In the genomic region with DNA sequence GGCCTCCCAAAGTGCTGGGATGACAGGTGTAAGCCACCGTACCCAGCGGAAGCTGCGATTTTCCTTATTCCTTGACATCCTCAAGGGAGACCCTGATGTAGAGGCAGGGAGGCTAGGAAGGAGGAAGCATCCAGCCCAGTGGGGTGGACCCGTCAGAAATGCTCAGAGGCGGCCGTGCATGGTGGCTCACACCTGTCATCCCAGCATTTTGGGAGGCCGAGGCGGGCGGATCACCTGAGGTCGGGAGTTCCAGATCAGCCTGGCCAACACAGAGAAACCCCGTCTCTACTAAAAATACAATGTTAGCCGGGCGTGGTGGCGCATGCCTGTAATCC, we compare ENCODE assay signal across 19 cellular contexts. TPM values are rescaled to one million over a fixed set of nuclear protein-coding genes. Genes with fewer than 3 reads are reported as not detected.
"Had no signal": no experiment of that assay in that cellular context is flagged by ENCODE, and none has a peak within 500 bp of the region (broad histone marks: within the 10 kb centered on the region; RNA-seq: fewer than 3 reads in every experiment).

No MANE protein-coding gene starts in this region.

- H3K27ac ChIP-seq: tibial artery, VCaP had no signal

- H3K9me3 ChIP-seq: left lung, mucosa of descending colon, tibial artery had no signal

- FAIRE-seq: endometrium, small intestine, urothelium cell line had no signal

- H3K4me3 ChIP-seq: left lung, mucosa of descending colon, tibial artery had no signal

- H3K36me3 ChIP-seq: left lung, tibial artery had no signal

- DNase-seq: activated gamma-delta T cell; activated naive CD4-positive, alpha-beta T cell treated with anti-CD3 and anti-CD28 coated beads, Interleukin-2, amount 50 U/mL, for 16 hours; activated naive CD8-positive, alpha-beta T cell treated with anti-CD3 and anti-CD28 coated beads, Interleukin-2, amount 50 U/mL, for 24 hours; activated T-cell treated with anti-CD3 and anti-CD28 coated beads for 4 hours; cerebellar nuclear complex; effector CD4-positive, alpha-beta T cell; naive B cell; occipital lobe; stimulated activated CD4-positive, alpha-beta T cell treated with anti-CD3 and anti-CD28 coated beads, Interleukin-2, amount 100 ng/mL, for 24 hours; stimulated activated naive CD8-positive, alpha-beta T cell treated with anti-CD3 and anti-CD28 coated beads, Interleukin-15, amount 100 ng/mL, for 72 hours had no signal

- ATAC-seq: activated naive CD8-positive, alpha-beta T cell treated with anti-CD3 and anti-CD28 coated beads, Interleukin-2, amount 50 U/mL, for 24 hours had no signal

RNA-seq across cellular contexts. Expression of a gene that starts 11.6 kb away (rescaled TPM):
- total RNA-seq: epithelial cell of proximal tubule, kidney epithelial cell, occipital lobe had no signal

RNA-seq across cellular contexts. Expression of a gene that starts 34.2 kb away (rescaled TPM):
- total RNA-seq: epithelial cell of proximal tubule had no signal
